In genomic region chr6:117776441-117776840, GRCh38 we compare ENCODE assay signal across 10 cellular contexts.
DNase-seq lines count a peak whose midpoint lies in the region; ATAC-seq, FAIRE-seq and TF ChIP-seq lines count a peak whose summit lies in the region.
"Had no signal": no experiment of that assay in that cellular context is flagged by ENCODE, and none has a peak within 500 bp of the region (broad histone marks: within the 10 kb centered on the region; RNA-seq: fewer than 3 reads in every experiment).

No MANE protein-coding gene starts in this region.

- H3K9me3 ChIP-seq in upper lobe of left lung: no peaks in the 10 kb centered on the region

- no peaks in the 10 kb centered on the region for H3K36me3 ChIP-seq in kidney epithelial cell (ENCODE audit: control insufficient read depth, insufficient read depth, low read length)
- no peaks in the 10 kb centered on the region for H3K36me3 ChIP-seq in upper lobe of left lung

- TF ChIP-seq CTCF in kidney epithelial cell (IDR thresholded peaks at IDR 0.05; ENCODE audit: insufficient read depth, low read length, poor library complexity, severe bottlenecking): peak; percentile 19
- peak in 1 of 6 experiments; percentile 4 for TF ChIP-seq CTCF in upper lobe of left lung (IDR thresholded peaks at IDR 0.05)

- DNase-seq in GM12891 (ENCODE audit: insufficient read length, low spot score) (no peak), RKO (ENCODE audit: low spot score) (peak; percentile 17), kidney epithelial cell (ENCODE audit: low read depth) (no peak), NCI-H2107 (lab: John Stamatoyannopoulos, UW) (no peak), upper lobe of left lung (no peak), T1000 (lab: John Stamatoyannopoulos, UW) (no peak)
- DNase-seq: stimulated activated CD4-positive, alpha-beta T cell treated with anti-CD3 and anti-CD28 coated beads, Interleukin-15, amount 100 ng/mL, for 24 hours had no signal

- TF ChIP-seq POLR2A in GM12891 (IDR thresholded peaks at IDR 0.05; ENCODE audit: low read depth, low read length) (no peak), upper lobe of left lung (IDR thresholded peaks at IDR 0.05) (no peak)

- H3K27ac ChIP-seq in upper lobe of left lung: no peak overlapping the region
- H3K27ac ChIP-seq: KMS-11 had no signal

- 55 to 56% methylated on average over 3 of the region's 3 CpGs for WGBS in upper lobe of left lung, 2 donors

- H3K27me3 ChIP-seq in kidney epithelial cell (ENCODE audit: control insufficient read depth, insufficient read depth, low read length): no peaks in the 10 kb centered on the region
- H3K27me3 ChIP-seq in upper lobe of left lung: no peaks in the 10 kb centered on the region

- H3K4me3 ChIP-seq in kidney epithelial cell (ENCODE audit: low read depth, low read length) (no peak overlapping the region), upper lobe of left lung (no peak overlapping the region)

- no peak for TF ChIP-seq EP300 in upper lobe of left lung (IDR thresholded peaks at IDR 0.05)

- no peaks in the 10 kb centered on the region for H3K4me1 ChIP-seq in upper lobe of left lung

- FAIRE-seq in GM12891 (lab: Jason Lieb, UNC): peak; percentile 69

- ATAC-seq in HG02759 (IDR thresholded peaks at IDR 0.05; ENCODE audit: unreplicated experiment) (peak; percentile 40), upper lobe of left lung (ENCODE audit: low FRiP score in 2 of 2) (no peak), GM18498 (IDR thresholded peaks at IDR 0.05; ENCODE audit: unreplicated experiment) (no peak)

TF ChIP-seq in GM12891, 5 proteins besides CTCF, POLR2A, EP300 and RAD21:
- TF ChIP-seq SPI1 (IDR thresholded peaks at IDR 0.05; ENCODE audit: low read depth, low read length) (peak; percentile 21; the same call in 1 of the 2 replicates), POLR2AphosphoS5 (IDR thresholded peaks at IDR 0.05; ENCODE audit: low read depth, low read length) (no peak), PAX5 (IDR thresholded peaks at IDR 0.05; ENCODE audit: insufficient read depth, low read length, severe bottlenecking) (no peak)
